ENCODE assay signal across 18 cellular contexts in the genomic region with DNA sequence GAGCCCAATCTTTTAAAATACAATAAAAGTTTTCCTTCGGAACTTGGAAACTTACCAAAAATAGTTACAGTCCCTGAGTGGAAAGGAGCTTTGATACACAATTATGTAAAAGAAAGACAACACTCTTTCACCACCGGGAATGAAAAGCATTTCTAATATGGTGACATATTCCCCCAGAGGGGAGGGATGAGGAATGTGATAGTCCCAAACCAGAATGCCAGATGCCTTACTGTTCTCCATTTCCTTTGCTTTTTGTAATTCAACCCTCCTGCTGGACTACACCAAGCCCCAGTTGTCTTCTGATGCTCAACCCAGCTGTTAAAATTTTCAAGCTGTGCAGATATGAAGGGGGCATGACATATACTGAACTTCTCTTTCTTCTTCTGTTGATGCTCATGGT. TPM values are rescaled to one million over a fixed set of nuclear protein-coding genes. Genes with fewer than 3 reads are reported as not detected.
DNase-seq lines count a peak whose midpoint lies in the region; ATAC-seq, FAIRE-seq and TF ChIP-seq lines count a peak whose summit lies in the region.
"Had no signal": no experiment of that assay in that cellular context is flagged by ENCODE, and none has a peak within 500 bp of the region (broad histone marks: within the 10 kb centered on the region; RNA-seq: fewer than 3 reads in every experiment).

No MANE protein-coding gene starts in this region.

- intact Hi-C loops in CD8-positive, alpha-beta T cell (cut with DNase I, micrococcal nuclease): no loop called here
- intact Hi-C loops in spleen (cut with DNase I; ENCODE audit: low total_unique reads): no loop called here
- intact Hi-C loops in naive thymus-derived CD4-positive, alpha-beta T cell (cut with micrococcal nuclease): no loop called here

- peaks cover 6% of the 10 kb centered on the region for H3K36me3 ChIP-seq in CD8-positive, alpha-beta T cell (ENCODE audit: insufficient read depth, low read length)
- no peaks in the 10 kb centered on the region for H3K36me3 ChIP-seq in brain microvascular endothelial cell (replicated peaks)
- no peaks in the 10 kb centered on the region for H3K36me3 ChIP-seq in osteoblast (ENCODE audit: insufficient read depth, low read length)
- H3K36me3 ChIP-seq in spleen: peaks cover 0 to 18% (median 4%) of the 10 kb centered on the region in 6 donors
- H3K36me3 ChIP-seq in Karpas-422 (ENCODE audit: insufficient read depth, low read length): no peaks in the 10 kb centered on the region
- peaks cover 0 to 3% (median 0%) of the 10 kb centered on the region in 3 experiments for H3K36me3 ChIP-seq in naive thymus-derived CD4-positive, alpha-beta T cell (ENCODE audit: control insufficient read depth in 2 of 3, insufficient read depth in 3 of 3, low read length in 3 of 3)

- no peak overlapping the region for H3K9ac ChIP-seq in Karpas-422 (ENCODE audit: low read length)
- H3K9ac ChIP-seq: BLaER1 treated with 17β-estradiol and CSF1 and Interleukin-3, amounts not matched to agents 10 nM and 100 nM had no signal

- no peak overlapping the region for H3K27ac ChIP-seq in CD8-positive, alpha-beta T cell (ENCODE audit: low read depth, low read length)
- peak overlapping the region; percentile 28 for H3K27ac ChIP-seq in brain microvascular endothelial cell
- peak overlapping the region; percentile 11 for H3K27ac ChIP-seq in osteoblast (ENCODE audit: low read depth, low read length)
- no peak overlapping the region for H3K27ac ChIP-seq in spleen
- no peak overlapping the region for H3K27ac ChIP-seq in Karpas-422 (ENCODE audit: low read length)
- H3K27ac ChIP-seq in naive thymus-derived CD4-positive, alpha-beta T cell (ENCODE audit: low read depth, low read length): no peak overlapping the region
- H3K27ac ChIP-seq: BLaER1 treated with 17β-estradiol and CSF1 and Interleukin-3, amounts not matched to agents 10 nM and 100 nM; dorsolateral prefrontal cortex; SJSA1 had no signal

- no peaks in the 10 kb centered on the region for H3K9me3 Mint-ChIP-seq in CD8-positive, alpha-beta T cell
- peaks cover 0 to 3% (median 0%) of the 10 kb centered on the region in 11 donors for H3K9me3 Mint-ChIP-seq in naive thymus-derived CD4-positive, alpha-beta T cell
- H3K9me3 Mint-ChIP-seq: activated CD4-positive, alpha-beta memory T cell treated with anti-CD3 and anti-CD28 coated beads for 36 hours; activated T-helper 2 cell treated with anti-CD3 and anti-CD28 coated beads, Interferon-gamma antibody, Interleukin-2, Interleukin-4, amounts not matched to agents 10 μg/mL and 5 μg/mL and 100 μg/mL, durations not matched to agents 14 hours and 24 hours and 36 hours; memory B cell had no signal

- TF ChIP-seq POLR2A in spleen (IDR thresholded peaks at IDR 0.05): no peak

- peak overlapping the region; percentile 10 for H3K27ac Mint-ChIP-seq in CD8-positive, alpha-beta T cell
- H3K27ac Mint-ChIP-seq in naive thymus-derived CD4-positive, alpha-beta T cell: peak overlapping the region in 2 of 9 donors; percentile 29 to 65
- H3K27ac Mint-ChIP-seq: activated CD4-positive, alpha-beta memory T cell treated with anti-CD3 and anti-CD28 coated beads for 36 hours; activated T-helper 2 cell treated with anti-CD3 and anti-CD28 coated beads, Interferon-gamma antibody, Interleukin-2, Interleukin-4, amounts not matched to agents 10 μg/mL and 5 μg/mL and 100 μg/mL, durations not matched to agents 14 hours and 24 hours and 36 hours; memory B cell had no signal

- WGBS in spleen, 5 donors: 71 to 76% (median 75%) methylated on average over 2 of the region's 2 CpGs

- H3K27me3 ChIP-seq in CD8-positive, alpha-beta T cell (ENCODE audit: insufficient read depth, low read length): no peaks in the 10 kb centered on the region
- H3K27me3 ChIP-seq in brain microvascular endothelial cell (replicated peaks): no peaks in the 10 kb centered on the region
- H3K27me3 ChIP-seq in osteoblast (ENCODE audit: insufficient read depth, low read length): no peaks in the 10 kb centered on the region
- H3K27me3 ChIP-seq in spleen (replicated peaks in 1 of 7): no peaks in the 10 kb centered on the region
- no peaks in the 10 kb centered on the region for H3K27me3 ChIP-seq in Karpas-422 (ENCODE audit: low read length)
- no peaks in the 10 kb centered on the region for H3K27me3 ChIP-seq in naive thymus-derived CD4-positive, alpha-beta T cell (ENCODE audit: control insufficient read depth in 2 of 2, insufficient read depth in 2 of 2, low read length in 2 of 2)
- H3K27me3 ChIP-seq: BLaER1 treated with 17β-estradiol and CSF1 and Interleukin-3, amounts not matched to agents 10 nM and 100 nM; dorsolateral prefrontal cortex; SJSA1 had no signal

- DNase-seq in CD8-positive, alpha-beta T cell: no peak
- DNase-seq in HTR-8/SVneo (ENCODE audit: insufficient read length, low spot score) (peak; percentile 62), brain microvascular endothelial cell (peak; percentile 64), osteoblast (ENCODE audit: insufficient read length, low spot score, missing footprints) (no peak), spleen (no peak), Karpas-422 (no peak), NCI-H1694 (lab: John Stamatoyannopoulos, UW) (no peak)
- DNase-seq in naive thymus-derived CD4-positive, alpha-beta T cell: no peak
- DNase-seq: activated CD4-positive, alpha-beta memory T cell treated with anti-CD3 and anti-CD28 coated beads for 36 hours; aorta; dorsolateral prefrontal cortex; NCI-H345; occipital lobe; substantia nigra had no signal

- H3K4me3 Mint-ChIP-seq in CD8-positive, alpha-beta T cell: no peak overlapping the region
- no peak overlapping the region for H3K4me3 Mint-ChIP-seq in naive thymus-derived CD4-positive, alpha-beta T cell
- H3K4me3 Mint-ChIP-seq: activated CD4-positive, alpha-beta memory T cell treated with anti-CD3 and anti-CD28 coated beads for 36 hours; memory B cell had no signal

- H3K4me1 Mint-ChIP-seq in CD8-positive, alpha-beta T cell (ENCODE audit: low read depth): peaks cover 17% of the 10 kb centered on the region
- H3K4me1 Mint-ChIP-seq in naive thymus-derived CD4-positive, alpha-beta T cell: peaks cover 12 to 28% (median 18%) of the 10 kb centered on the region in 7 donors

- peaks cover 21% of the 10 kb centered on the region for H3K36me3 Mint-ChIP-seq in CD8-positive, alpha-beta T cell
- H3K36me3 Mint-ChIP-seq in naive thymus-derived CD4-positive, alpha-beta T cell: peaks cover 0 to 21% (median 16%) of the 10 kb centered on the region in 5 donors

- H3K27me3 Mint-ChIP-seq in CD8-positive, alpha-beta T cell (ENCODE audit: low read depth): no peaks in the 10 kb centered on the region
- no peaks in the 10 kb centered on the region for H3K27me3 Mint-ChIP-seq in naive thymus-derived CD4-positive, alpha-beta T cell
- H3K27me3 Mint-ChIP-seq: activated CD4-positive, alpha-beta memory T cell treated with anti-CD3 and anti-CD28 coated beads for 36 hours; memory B cell had no signal

- no peak overlapping the region for H3K4me3 ChIP-seq in CD8-positive, alpha-beta T cell (ENCODE audit: low read depth, low read length)
- H3K4me3 ChIP-seq in brain microvascular endothelial cell (ENCODE audit: low read depth, low read length): no peak overlapping the region
- no peak overlapping the region for H3K4me3 ChIP-seq in osteoblast (ENCODE audit: insufficient read depth, low read length)
- H3K4me3 ChIP-seq in spleen: no peak overlapping the region
- no peak overlapping the region for H3K4me3 ChIP-seq in Karpas-422 (ENCODE audit: low read length)
- H3K4me3 ChIP-seq in naive thymus-derived CD4-positive, alpha-beta T cell (ENCODE audit: low read length): no peak overlapping the region
- H3K4me3 ChIP-seq: BLaER1 treated with 17β-estradiol and CSF1 and Interleukin-3, amounts not matched to agents 10 nM and 100 nM; dorsolateral prefrontal cortex; SJSA1 had no signal

- H4K20me1 ChIP-seq in osteoblast (ENCODE audit: insufficient read depth, low read length): no peaks in the 10 kb centered on the region
- no peaks in the 10 kb centered on the region for H4K20me1 ChIP-seq in Karpas-422 (ENCODE audit: insufficient read depth, low read depth, low read length)

- H3K9me2 ChIP-seq in Karpas-422 (replicated peaks; ENCODE audit: insufficient read depth, low read length): no peaks in the 10 kb centered on the region

- ATAC-seq in CD8-positive, alpha-beta T cell: no peak
- ATAC-seq in naive thymus-derived CD4-positive, alpha-beta T cell: no peak

- in situ Hi-C loops in brain microvascular endothelial cell (cut with HindIII; ENCODE audit: low pct_ligation_motif_present, low sequenced_read_pairs): no loop called here

- H3K4me1 ChIP-seq in CD8-positive, alpha-beta T cell (ENCODE audit: insufficient read depth, low read length): peaks cover 9% of the 10 kb centered on the region
- H3K4me1 ChIP-seq in osteoblast (ENCODE audit: insufficient read depth, low read length): peaks cover 23% of the 10 kb centered on the region
- peaks cover 7 to 41% (median 16%) of the 10 kb centered on the region in 6 donors for H3K4me1 ChIP-seq in spleen
- H3K4me1 ChIP-seq in Karpas-422 (ENCODE audit: low read length): peaks cover 18% of the 10 kb centered on the region
- H3K4me1 ChIP-seq in naive thymus-derived CD4-positive, alpha-beta T cell (ENCODE audit: control insufficient read depth in 2 of 2, insufficient read depth in 2 of 2, low read length in 2 of 2): peaks cover 8% of the 10 kb centered on the region in 2 donors

- POLR2A ChIA-PET in CD8-positive, alpha-beta T cell (lab: Charles Lee): interaction anchor here (1.5 kb wide), 1 partner anchor 14 kb away, joined by 3 read pairs; no protein-coding TSS in a partner anchor
- POLR2A ChIA-PET in naive thymus-derived CD4-positive, alpha-beta T cell (lab: Charles Lee): interaction anchor here (0.7 to 1.0 kb wide), 2 partner anchors 13 to 34 kb away, joined by 3 read pairs; no protein-coding TSS in a partner anchor

- H3K79me2 ChIP-seq in osteoblast (ENCODE audit: insufficient read depth, low read length) (peaks cover 7% of the 10 kb centered on the region), Karpas-422 (ENCODE audit: low read length) (peaks cover 18% of the 10 kb centered on the region)

- CTCF ChIA-PET in CD8-positive, alpha-beta T cell (lab: Charles Lee): interaction anchor here (0.8 kb wide), 1 partner anchor 385 kb away, joined by 3 read pairs; no protein-coding TSS in a partner anchor
- CTCF ChIA-PET in naive thymus-derived CD4-positive, alpha-beta T cell (lab: Charles Lee): no interaction called here

- peak overlapping the region; percentile 1 for H3K4me2 ChIP-seq in osteoblast (ENCODE audit: insufficient read depth, low read length)
- H3K4me2 ChIP-seq in Karpas-422 (ENCODE audit: low read depth, low read length, poor library complexity, severe bottlenecking): no peak overlapping the region
- H3K4me2 ChIP-seq: BLaER1 treated with 17β-estradiol and CSF1 and Interleukin-3, amounts not matched to agents 10 nM and 100 nM had no signal

- FAIRE-seq in HTR-8/SVneo (lab: Jason Lieb, UNC): peak; percentile 55

- H3K9me3 ChIP-seq in CD8-positive, alpha-beta T cell (ENCODE audit: low read length): no peaks in the 10 kb centered on the region
- H3K9me3 ChIP-seq in osteoblast (ENCODE audit: low read depth, low read length): no peaks in the 10 kb centered on the region
- no peaks in the 10 kb centered on the region for H3K9me3 ChIP-seq in spleen
- no peaks in the 10 kb centered on the region for H3K9me3 ChIP-seq in Karpas-422 (ENCODE audit: low read length)
- no peaks in the 10 kb centered on the region for H3K9me3 ChIP-seq in naive thymus-derived CD4-positive, alpha-beta T cell (ENCODE audit: control insufficient read depth in 2 of 3, low read length in 3 of 3)
- H3K9me3 ChIP-seq: BLaER1 treated with 17β-estradiol and CSF1 and Interleukin-3, amounts not matched to agents 10 nM and 100 nM had no signal

- H2AFZ ChIP-seq in osteoblast (ENCODE audit: low read length) (no peak overlapping the region), Karpas-422 (ENCODE audit: low read length) (no peak overlapping the region)

- no peak for TF ChIP-seq CTCF in CD8-positive, alpha-beta T cell (IDR thresholded peaks at IDR 0.05)
- TF ChIP-seq CTCF in brain microvascular endothelial cell (IDR thresholded peaks at IDR 0.05; ENCODE audit: low read depth, low read length, missing control alignments): no peak
- no peak for TF ChIP-seq CTCF in osteoblast (IDR thresholded peaks at IDR 0.05; ENCODE audit: extremely low read depth, low read depth, low read length)
- TF ChIP-seq CTCF in spleen (IDR thresholded peaks at IDR 0.05 in 8 of 11, conservative IDR thresholded peaks at IDR 0.05 in 3 of 11): no peak

RNA-seq across cellular contexts. Expression of a gene that starts 4.1 kb away (rescaled TPM):
- 1 to 10 TPM; 6.0 to 7.3 TPM for total RNA-seq in CD8-positive, alpha-beta T cell
- 15.6 and 16.6 TPM in 2 replicates for total RNA-seq in osteoblast
- total RNA-seq in spleen: 10 to 100 TPM; 17.0 to 46.7 (median 22.8) TPM
- 10 to 100 TPM; 27.1 to 39.9 (median 39.2) TPM for polyA plus RNA-seq in spleen
- 10.4 and 35.2 TPM in 2 replicates for total RNA-seq in Karpas-422 (2014; rRNA removed; shearing (Covaris generic); ENCODE audit: low replicate concordance)
- total RNA-seq in naive thymus-derived CD4-positive, alpha-beta T cell: 10 to 100 TPM; 12.1 to 19.3 (median 16.7) TPM
- 10 to 100 TPM; 12.3 to 16.5 TPM for polyA plus RNA-seq in naive thymus-derived CD4-positive, alpha-beta T cell

RNA-seq across cellular contexts. Expression of a gene that starts 4.4 kb away (rescaled TPM):
- total RNA-seq in CD8-positive, alpha-beta T cell: 10 to 100 TPM; 14.4 to 15.7 TPM
- total RNA-seq in osteoblast (56.0 and 59.4 TPM in 2 replicates), spleen (10 to 100 TPM; 26.1 to 48.3 (median 30.3) TPM)
- polyA plus RNA-seq in spleen: 10 to 100 TPM; 12.1 to 21.2 (median 20.2) TPM
- 12.2 and 22.5 TPM in 2 replicates for total RNA-seq in Karpas-422 (2014; rRNA removed; shearing (Covaris generic); ENCODE audit: low replicate concordance)
- total RNA-seq in naive thymus-derived CD4-positive, alpha-beta T cell: 10 to 100 TPM; 12.4 to 73.4 (median 17.2) TPM
- polyA plus RNA-seq in naive thymus-derived CD4-positive, alpha-beta T cell: 1 to 10 TPM; 2.9 to 4.3 TPM

Comparison
In these comparisons a context has a peak if more than half of its experiments do, and no peak if none do; other contexts are left out.
1. DNase-seq: peak in HTR-8/SVneo (single experiment) and brain microvascular endothelial cell (single experiment); none in CD8-positive, alpha-beta T cell (0 of 7), osteoblast (single experiment), spleen (single experiment), Karpas-422 (single experiment), NCI-H1694 (single experiment) and naive thymus-derived CD4-positive, alpha-beta T cell (0 of 9).
2. H3K27ac ChIP-seq: peak in brain microvascular endothelial cell (single experiment) and osteoblast (single experiment); none in CD8-positive, alpha-beta T cell (single experiment), spleen (0 of 8), Karpas-422 (single experiment) and naive thymus-derived CD4-positive, alpha-beta T cell (single experiment).